13 cellular contexts compared by ENCODE assay signal in the genomic region with DNA sequence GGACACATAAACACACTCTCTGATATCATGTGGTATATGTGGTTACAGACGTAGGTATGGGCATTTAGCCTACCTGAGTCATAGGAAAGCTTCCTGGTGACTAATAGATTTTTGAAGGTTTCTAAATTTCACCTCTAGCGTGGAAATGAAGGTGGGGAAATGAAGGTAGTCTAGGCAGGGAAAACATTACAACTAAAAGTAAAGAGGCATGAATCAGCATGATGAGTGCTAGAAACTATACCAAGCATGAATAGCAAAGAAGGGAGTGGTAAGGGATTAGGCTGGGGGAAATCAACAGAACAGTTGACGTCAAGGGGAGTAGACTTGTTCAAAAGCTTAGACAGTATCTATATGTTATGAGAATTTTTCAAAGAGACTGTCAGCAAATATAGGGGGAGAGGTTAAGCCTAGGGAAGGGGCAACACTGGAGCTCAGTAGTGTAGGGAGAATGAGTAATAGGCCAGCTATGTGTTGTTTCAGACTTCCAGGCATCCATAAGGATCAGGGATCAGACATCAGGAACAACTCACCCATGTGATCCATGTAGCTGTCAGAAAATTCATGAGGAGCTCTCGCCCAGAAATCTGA.
A peak's percentile ranks its signal among the peaks of the same experiment; 100 is the strongest.
DNase-seq lines count a peak whose midpoint lies in the region; ATAC-seq, FAIRE-seq and TF ChIP-seq lines count a peak whose summit lies in the region.
"Had no signal": no experiment of that assay in that cellular context is flagged by ENCODE, and none has a peak within 500 bp of the region (broad histone marks: within the 10 kb centered on the region; RNA-seq: fewer than 3 reads in every experiment).

No MANE protein-coding gene starts in this region.

- H3K27me3 ChIP-seq in esophagus squamous epithelium = no peaks in the 10 kb centered on the region
- H3K27me3 ChIP-seq: upper lobe of right lung had no signal

- no peaks in the 10 kb centered on the region for H3K36me3 ChIP-seq in esophagus squamous epithelium
- H3K36me3 ChIP-seq: upper lobe of right lung had no signal

- H3K27me3 Mint-ChIP-seq in activated CD4-positive, alpha-beta T cell treated with anti-CD3 and anti-CD28 coated beads for 36 hours = no peaks in the 10 kb centered on the region

- POLR2A ChIA-PET in activated CD4-positive, alpha-beta T cell treated with anti-CD3 and anti-CD28 coated beads for 36 hours (lab: Charles Lee) = no interaction called here

- H3K4me3 Mint-ChIP-seq in activated CD4-positive, alpha-beta T cell treated with anti-CD3 and anti-CD28 coated beads for 36 hours = no peak overlapping the region
- H3K4me3 Mint-ChIP-seq: naive B cell had no signal

- 29 to 36% methylated on average over 4 of the region's 4 CpGs for WGBS in esophagus squamous epithelium, 2 donors

- no peak for TF ChIP-seq POLR2A in esophagus squamous epithelium (IDR thresholded peaks at IDR 0.05)

- intact Hi-C loops in activated CD4-positive, alpha-beta T cell treated with anti-CD3 and anti-CD28 coated beads for 36 hours (cut with DNase I, micrococcal nuclease) = no loop called here
- intact Hi-C loops in esophagus squamous epithelium (cut with DNase I) = no loop called here

- H3K27ac ChIP-seq in esophagus squamous epithelium = peak overlapping the region; percentile 40 to 80 (median 53)
- H3K27ac ChIP-seq: upper lobe of right lung, VCaP had no signal

- peaks cover 7% of the 10 kb centered on the region for H3K4me1 Mint-ChIP-seq in activated CD4-positive, alpha-beta T cell treated with anti-CD3 and anti-CD28 coated beads for 36 hours
- H3K4me1 Mint-ChIP-seq: naive B cell had no signal

- DNase-seq in activated CD4-positive, alpha-beta T cell treated with anti-CD3 and anti-CD28 coated beads for 36 hours = no peak
- no peak for DNase-seq in activated CD4-positive, alpha-beta T cell treated with anti-CD3 and anti-CD28 coated beads for 4 hours
- peak; percentile 95 for DNase-seq in RCC 7860 (ENCODE audit: low spot score)
- no peak for DNase-seq in esophagus squamous epithelium (lab: John Stamatoyannopoulos, UW)
- DNase-seq in skeletal muscle cell (ENCODE audit: low read depth) = peak; percentile 84
- DNase-seq in left lobe of liver (ENCODE audit: low spot score) = no peak
- DNase-seq in stimulated activated CD4-positive, alpha-beta T cell treated with anti-CD3 and anti-CD28 coated beads, Interleukin-15, amount 100 ng/mL, for 24 hours = no peak
- no peak for DNase-seq in occipital lobe (lab: John Stamatoyannopoulos, UW)
- DNase-seq: 8988T, hippocampal formation, naive B cell, upper lobe of right lung had no signal

- peak; percentile 97 for FAIRE-seq in RCC 7860 (lab: Jason Lieb, UNC)

- CTCF ChIA-PET in activated CD4-positive, alpha-beta T cell treated with anti-CD3 and anti-CD28 coated beads for 36 hours (lab: Charles Lee) = no interaction called here

- H3K9me3 Mint-ChIP-seq in activated CD4-positive, alpha-beta T cell treated with anti-CD3 and anti-CD28 coated beads for 36 hours (ENCODE audit: low read depth) = peaks cover 3% of the 10 kb centered on the region

- no peaks in the 10 kb centered on the region for H3K36me3 Mint-ChIP-seq in activated CD4-positive, alpha-beta T cell treated with anti-CD3 and anti-CD28 coated beads for 36 hours (ENCODE audit: low read depth)
- H3K36me3 Mint-ChIP-seq: naive B cell had no signal

- no peaks in the 10 kb centered on the region for H3K9me3 ChIP-seq in esophagus squamous epithelium
- H3K9me3 ChIP-seq: upper lobe of right lung had no signal

- no peak overlapping the region for H3K27ac Mint-ChIP-seq in activated CD4-positive, alpha-beta T cell treated with anti-CD3 and anti-CD28 coated beads for 36 hours
- H3K27ac Mint-ChIP-seq: naive B cell had no signal

- TF ChIP-seq CTCF in esophagus squamous epithelium (IDR thresholded peaks at IDR 0.05) = no peak

- peaks cover 0 to 12% (median 0%) of the 10 kb centered on the region in 3 donors for H3K4me1 ChIP-seq in esophagus squamous epithelium
- H3K4me1 ChIP-seq: upper lobe of right lung had no signal

- ATAC-seq in activated CD4-positive, alpha-beta T cell treated with anti-CD3 and anti-CD28 coated beads for 36 hours = peak; percentile 80
- ATAC-seq in left lobe of liver = no peak

- no peak overlapping the region for H3K4me3 ChIP-seq in esophagus squamous epithelium
- no peak overlapping the region for H3K4me3 ChIP-seq in skeletal muscle cell (ENCODE audit: low read depth, low read length)
- H3K4me3 ChIP-seq: upper lobe of right lung had no signal

Comparison
In these comparisons a context has a peak if more than half of its experiments do, and no peak if none do; other contexts are left out.
1. DNase-seq: peak in RCC 7860 (single experiment) and skeletal muscle cell (single experiment); none in activated CD4-positive, alpha-beta T cell treated with anti-CD3 and anti-CD28 coated beads for 36 hours (single experiment), activated CD4-positive, alpha-beta T cell treated with anti-CD3 and anti-CD28 coated beads for 4 hours (0 of 2), esophagus squamous epithelium (single experiment), left lobe of liver (single experiment), stimulated activated CD4-positive, alpha-beta T cell treated with anti-CD3 and anti-CD28 coated beads, Interleukin-15, amount 100 ng/mL, for 24 hours (single experiment) and occipital lobe (single experiment).